Comparison of ENCODE assay signal across 11 cellular contexts in genomic region chr3:15899438-15899837, GRCh38.
DNase-seq lines count a peak whose midpoint lies in the region; ATAC-seq, FAIRE-seq and TF ChIP-seq lines count a peak whose summit lies in the region.
"Had no signal": no experiment of that assay in that cellular context is flagged by ENCODE, and none has a peak within 500 bp of the region (broad histone marks: within the 10 kb centered on the region; RNA-seq: fewer than 3 reads in every experiment).

No MANE protein-coding gene starts in this region.

- 0 out of 2 replicates have a peak overlapping the region, but pooled peaks have one; percentile 50 for H2AFZ ChIP-seq in SK-N-SH (ENCODE audit: low read depth)

- no peak for TF ChIP-seq EP300 in SK-N-SH (IDR thresholded peaks at IDR 0.05; ENCODE audit: borderline replicate concordance in 1 of 2, low read depth in 1 of 2, low read length in 1 of 2)

- FAIRE-seq in H54 (lab: Jason Lieb, UNC) = peak; percentile 38
- FAIRE-seq: D721Med had no signal

- H3K4me2 ChIP-seq in SK-N-SH = no peak overlapping the region

- no peaks in the 10 kb centered on the region for H3K36me3 ChIP-seq in SK-N-SH (replicated peaks in 1 of 2; ENCODE audit: control insufficient read depth in 1 of 2, insufficient read depth in 2 of 2, low read length in 1 of 2)

- no peak overlapping the region for H3K9ac ChIP-seq in SK-N-SH

- TF ChIP-seq RAD21 in SK-N-SH (IDR thresholded peaks at IDR 0.05; ENCODE audit: low read length) = no peak

- H3K9me3 Mint-ChIP-seq in chondrocyte (ENCODE audit: low read depth) = peaks cover 4% of the 10 kb centered on the region

- no peak overlapping the region for H3K27ac ChIP-seq in SK-N-SH (ENCODE audit: low read depth in 2 of 2, low read length in 1 of 2)

- no peak for ATAC-seq in HG02642 (IDR thresholded peaks at IDR 0.05; ENCODE audit: poor library complexity, unreplicated experiment)

- no peak for TF ChIP-seq POLR2A in H54 (IDR thresholded peaks at IDR 0.05; ENCODE audit: low read depth, low read length)

- no peak overlapping the region for H3K4me3 ChIP-seq in SK-N-SH (ENCODE audit: low read depth in 2 of 2, low read length in 1 of 2)
- no peak overlapping the region for H3K4me3 ChIP-seq in fibroblast of pulmonary artery (replicated peaks; ENCODE audit: low read depth, low read length)

- H3K4me1 ChIP-seq in SK-N-SH (ENCODE audit: control insufficient read depth in 1 of 2, insufficient read depth in 2 of 2, low read depth in 1 of 2, low read length in 1 of 2) = peaks cover 0 to 6% of the 10 kb centered on the region in 2 experiments; a peak in 1 of 4 replicates

- H3K79me2 ChIP-seq in SK-N-SH (ENCODE audit: insufficient read depth) = no peaks in the 10 kb centered on the region

- H3K27me3 Mint-ChIP-seq in chondrocyte (ENCODE audit: low read depth) = no peaks in the 10 kb centered on the region

- DNase-seq in AG08395 (ENCODE audit: low spot score) (peak; percentile 59), H54 (ENCODE audit: insufficient read length, low spot score) (peak; percentile 20), SK-N-SH (no peak), fibroblast of pulmonary artery (ENCODE audit: low read depth) (peak; percentile 54), DMS153 treated with DMSO at 0.1 percent for 48 hours (lab: John Stamatoyannopoulos, UW; ENCODE audit: unreplicated experiment) (no peak), RPMI8226 (no peak), chondrocyte (ENCODE audit: low spot score) (no peak)
- DNase-seq: caudate nucleus, posterior cingulate gyrus had no signal

- H4K20me1 ChIP-seq in SK-N-SH (ENCODE audit: insufficient read depth) = no peaks in the 10 kb centered on the region

- H3K4me3 Mint-ChIP-seq in chondrocyte (ENCODE audit: unreplicated experiment) = no peak overlapping the region

- H3K4me1 Mint-ChIP-seq in chondrocyte (ENCODE audit: low read depth) = peaks cover 3% of the 10 kb centered on the region

- no peaks in the 10 kb centered on the region for H3K27me3 ChIP-seq in SK-N-SH (ENCODE audit: insufficient read depth)

- CTCF ChIA-PET in SK-N-SH (lab: Yijun Ruan, JAX) = interaction anchor here (1.0 kb wide), 1 partner anchor 270 kb away, joined by 4 read pairs; no protein-coding TSS in a partner anchor

- no peaks in the 10 kb centered on the region for H3K9me3 ChIP-seq in SK-N-SH

- no peak overlapping the region for H3K27ac Mint-ChIP-seq in chondrocyte (ENCODE audit: unreplicated experiment)

- H3K36me3 Mint-ChIP-seq in chondrocyte (ENCODE audit: low read depth) = peaks cover 3% of the 10 kb centered on the region

- H3K9me2 ChIP-seq in SK-N-SH = no peaks in the 10 kb centered on the region

- TF ChIP-seq CTCF in SK-N-SH (IDR thresholded peaks at IDR 0.05) (no peak), fibroblast of pulmonary artery (IDR thresholded peaks at IDR 0.05; ENCODE audit: low read length, missing control alignments) (no peak), chondrocyte (IDR thresholded peaks at IDR 0.05) (no peak)

- POLR2A ChIA-PET in SK-N-SH (lab: Yijun Ruan, JAX) = no interaction called here

- no peaks in the 10 kb centered on the region for H3F3A ChIP-seq in SK-N-SH (replicated peaks; ENCODE audit: insufficient read depth)

TF ChIP-seq in SK-N-SH, 30 proteins besides CTCF, POLR2A, EP300 and RAD21:
- TF ChIP-seq FOXJ3 (CRISPR knock-in tag; IDR thresholded peaks at IDR 0.05) (no peak), ZBTB33 (IDR thresholded peaks at IDR 0.05; ENCODE audit: borderline replicate concordance, low read depth) (no peak), USF1 (IDR thresholded peaks at IDR 0.05; ENCODE audit: borderline replicate concordance, low read depth) (peak; percentile 80; the same call in 1 of the 2 replicates)
TF ChIP-seq in SK-N-SH: peak in this region for 1.

Comparison
In these comparisons a context has a peak if more than half of its experiments do, and no peak if none do; other contexts are left out.
1. DNase-seq: peak in AG08395 (single experiment), H54 (single experiment) and fibroblast of pulmonary artery (single experiment); none in SK-N-SH (single experiment), DMS153 treated with DMSO at 0.1 percent for 48 hours (single experiment), RPMI8226 (single experiment) and chondrocyte (single experiment).